In the genomic region with DNA sequence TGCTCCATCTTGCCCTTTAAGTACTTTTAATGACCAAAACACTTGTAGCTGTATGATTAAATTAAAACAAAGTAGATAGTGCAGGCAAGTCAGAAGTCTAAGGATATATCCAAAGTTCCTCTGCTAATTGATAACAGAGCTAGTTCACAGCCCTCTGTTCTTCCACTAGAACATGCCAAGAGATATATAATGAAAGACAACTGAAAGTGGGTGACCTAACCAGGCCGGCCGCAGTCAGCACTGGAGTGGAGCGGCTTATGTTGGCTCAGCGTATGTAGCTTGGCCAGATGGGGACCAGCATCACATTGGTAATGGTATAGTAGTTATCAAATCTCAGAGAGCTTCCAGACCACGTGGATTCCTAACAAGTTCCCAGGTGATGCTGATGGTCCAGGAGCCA, we compare ENCODE assay signal across 17 cellular contexts. TPM values are rescaled to one million over a fixed set of nuclear protein-coding genes. Genes with fewer than 3 reads are reported as not detected.
"Had no signal": no experiment of that assay in that cellular context is flagged by ENCODE, and none has a peak within 500 bp of the region (broad histone marks: within the 10 kb centered on the region; RNA-seq: fewer than 3 reads in every experiment).

No MANE protein-coding gene starts in this region.

RNA-seq across cellular contexts. Expression of a gene that starts 52.1 kb away (rescaled TPM):
- total RNA-seq: natural killer cell treated with Interleukin-12 subunit alpha and Interleukin-12 subunit beta and Interleukin-15 and Interleukin-18, amount 100 ng/mL, for 72 hours; neural crest cell; omental fat pad; osteocyte; pancreas; posterior vena cava; prostate gland; pulmonary artery endothelial cell; right atrium auricular region; sciatic nerve; smooth muscle cell; spleen; suprapubic skin; transverse colon; upper lobe of right lung; urinary bladder; uterus had no signal
